In the genomic region with DNA sequence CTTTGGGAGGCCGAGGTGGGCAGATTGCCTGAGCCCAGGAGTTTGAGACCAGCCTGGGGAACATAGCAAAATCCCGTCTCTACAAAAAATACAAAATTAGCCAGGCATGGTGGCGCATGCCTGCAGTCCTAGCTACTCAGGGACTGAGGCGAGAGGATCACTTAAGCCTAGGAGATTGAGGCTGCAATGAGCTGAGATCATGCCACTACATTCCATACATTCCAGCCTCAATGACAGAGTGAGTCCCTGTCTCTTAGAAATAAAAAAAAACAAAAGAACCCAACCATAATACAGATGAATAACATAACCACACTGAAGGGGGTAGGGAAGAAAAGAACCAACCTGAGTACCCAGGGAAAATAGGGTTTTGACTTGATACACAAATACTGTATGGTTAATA, we compare ENCODE assay signal across 12 cellular contexts. TPM values are rescaled to one million over a fixed set of nuclear protein-coding genes. Genes with fewer than 3 reads are reported as not detected.
DNase-seq lines count a peak whose midpoint lies in the region; ATAC-seq and TF ChIP-seq lines count a peak whose summit lies in the region.
"Had no signal": no experiment of that assay in that cellular context is flagged by ENCODE, and none has a peak within 500 bp of the region (broad histone marks: within the 10 kb centered on the region; RNA-seq: fewer than 3 reads in every experiment).

No MANE protein-coding gene starts in this region.

- TF ChIP-seq CTCF in thyroid gland (IDR thresholded peaks at IDR 0.05), result no peak

- H3K4me1 ChIP-seq in thyroid gland, result peaks cover 41 to 49% of the 10 kb centered on the region in 2 donors
- H3K4me1 ChIP-seq: parathyroid adenoma had no signal

- WGBS in thyroid gland, 2 donors, result 38 to 40% methylated on average over 4 of the region's 4 CpGs

- H3K27ac ChIP-seq in thyroid gland, result peak overlapping the region; percentile 93 to 97 (median 96)
- H3K27ac ChIP-seq: parathyroid adenoma had no signal

- no peaks in the 10 kb centered on the region for H3K36me3 ChIP-seq in thyroid gland

- DNase-seq in HCEC 1CT, result peak; percentile 35
- peak; percentile 49 for DNase-seq in hepatic stellate cell (ENCODE audit: low spot score)
- DNase-seq in thyroid gland, result peak; percentile 69 to 73
- no peak for DNase-seq in cerebellum (ENCODE audit: low spot score)
- DNase-seq in NCI-H1092 (lab: John Stamatoyannopoulos, UW), result no peak
- DNase-seq: DMS153, NCI-H510A treated with DMSO at 0.1 percent for 48 hours, SHP77 treated with DMSO at 0.1 percent for 48 hours had no signal

- intact Hi-C loops in thyroid gland (cut with DNase I), result no loop called here

- no peaks in the 10 kb centered on the region for H3K9me3 ChIP-seq in thyroid gland

- peak; percentile 76 for ATAC-seq in SK-N-SH treated with all-trans-retinoic acid at 6 μM for 48 hours
- no peak for ATAC-seq in HG03025 (IDR thresholded peaks at IDR 0.05; ENCODE audit: low FRiP score, unreplicated experiment)
- ATAC-seq: left lobe of liver had no signal

- no peak overlapping the region for H3K4me3 ChIP-seq in thyroid gland (replicated peaks in 1 of 3)

- peak in 1 of 2 donors; percentile 15 for TF ChIP-seq POLR2A in thyroid gland (IDR thresholded peaks at IDR 0.05)

- H3K27me3 ChIP-seq in thyroid gland, result no peaks in the 10 kb centered on the region

TF ChIP-seq in SK-N-SH treated with all-trans-retinoic acid at 6 μM for 48 hours, 23 proteins besides CTCF, POLR2A, EP300 and RAD21:
- TF ChIP-seq CSDC2 (CRISPR knock-in tag; IDR thresholded peaks at IDR 0.05) (no peak), ISL1 (CRISPR knock-in tag; IDR thresholded peaks at IDR 0.05) (peak; percentile 7; the same call in 1 of the 2 replicates)

RNA-seq across cellular contexts. Expression of a gene that starts 19.7 kb away (rescaled TPM):
- total RNA-seq in thyroid gland (10 to 100 TPM; 40.7 to 74.4 (median 56.0) TPM), cerebellum (4.9 TPM)

Comparison
In these comparisons a context has a peak if more than half of its experiments do, and no peak if none do; other contexts are left out.
1. DNase-seq: peak in HCEC 1CT (single experiment), hepatic stellate cell (single experiment) and thyroid gland (2 of 2); none in cerebellum (single experiment) and NCI-H1092 (single experiment).